ENCODE assay signal across 16 cellular contexts in the genomic region with DNA sequence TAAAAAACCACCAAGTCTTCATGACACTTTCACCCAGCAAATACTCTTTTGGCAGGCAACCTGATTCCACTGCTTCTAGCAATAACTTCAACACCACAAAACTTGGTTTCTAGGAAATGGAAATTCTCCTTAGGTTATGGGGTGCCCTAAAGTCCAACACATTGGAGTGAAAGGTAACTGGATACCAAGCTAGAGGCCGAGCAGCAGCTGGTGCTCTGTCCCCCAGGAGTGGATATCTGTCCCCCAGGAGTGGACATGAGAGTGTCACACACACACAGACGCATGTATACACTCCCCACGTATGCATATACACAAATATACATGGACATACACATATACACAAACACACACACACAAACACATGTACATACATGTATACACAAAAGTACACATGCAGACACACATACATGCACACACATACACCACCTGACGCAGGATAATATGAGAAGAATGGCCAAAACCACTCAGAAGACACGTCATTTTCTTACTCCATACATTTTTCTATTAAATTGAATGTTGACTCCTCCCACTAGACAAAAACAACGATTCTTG. TPM values are rescaled to one million over a fixed set of nuclear protein-coding genes. Genes with fewer than 3 reads are reported as not detected.
DNase-seq lines count a peak whose midpoint lies in the region; ATAC-seq and TF ChIP-seq lines count a peak whose summit lies in the region.
"Had no signal": no experiment of that assay in that cellular context is flagged by ENCODE, and none has a peak within 500 bp of the region (broad histone marks: within the 10 kb centered on the region; RNA-seq: fewer than 3 reads in every experiment).

No MANE protein-coding gene starts in this region.

- no peaks in the 10 kb centered on the region for H3K27me3 Mint-ChIP-seq in osteocyte (ENCODE audit: unreplicated experiment)

- H3K4me1 ChIP-seq in heart right ventricle, result peaks cover 32 to 91% (median 66%) of the 10 kb centered on the region in 9 donors
- peaks cover 41 to 50% of the 10 kb centered on the region in 2 donors for H3K4me1 ChIP-seq in uterus

- no peaks in the 10 kb centered on the region for H3K27me3 ChIP-seq in heart right ventricle
- no peaks in the 10 kb centered on the region for H3K27me3 ChIP-seq in uterus

- TF ChIP-seq POLR2A in uterus (IDR thresholded peaks at IDR 0.05) (no peak), GM18505 (IDR thresholded peaks at IDR 0.05; ENCODE audit: borderline replicate concordance, extremely low read depth, insufficient read depth, insufficient read length) (no peak)

- TF ChIP-seq CTCF in heart right ventricle (IDR thresholded peaks at IDR 0.05) (no peak), osteocyte (IDR thresholded peaks at IDR 0.05) (no peak), uterus (IDR thresholded peaks at IDR 0.05) (no peak)

- 86 to 87% methylated on average over 6 of the region's 6 CpGs for WGBS in heart right ventricle, 2 donors

- no peaks in the 10 kb centered on the region for H3K36me3 Mint-ChIP-seq in osteocyte (ENCODE audit: unreplicated experiment)
- H3K36me3 Mint-ChIP-seq: memory B cell had no signal

- ATAC-seq in heart right ventricle (no peak), Right ventricle myocardium superior (ENCODE audit: poor library complexity) (no peak), GM21825 (IDR thresholded peaks at IDR 0.05; ENCODE audit: unreplicated experiment) (no peak), GM18505 (IDR thresholded peaks at IDR 0.05; ENCODE audit: unreplicated experiment) (no peak)
- ATAC-seq: activated CD4-positive, alpha-beta T cell treated with anti-CD3 and anti-CD28 coated beads for 36 hours had no signal

- H3K27ac ChIP-seq in heart right ventricle (peak overlapping the region in 7 of 10 donors; percentile 87 to 95 (median 91)), uterus (peak overlapping the region; percentile 93 to 95)

- DNase-seq in heart right ventricle, result no peak
- no peak for DNase-seq in Right ventricle myocardium superior
- DNase-seq in dermis blood vessel endothelial cell, result peak; percentile 14
- peak; percentile 13 for DNase-seq in osteocyte (ENCODE audit: extremely low spot score, unreplicated experiment)
- peak in 1 of 2 donors; percentile 10 for DNase-seq in uterus
- no peak for DNase-seq in COR-L47 (lab: John Stamatoyannopoulos, UW)
- DNase-seq: activated CD4-positive, alpha-beta T cell treated with anti-CD3 and anti-CD28 coated beads for 36 hours; amniotic stem cell; EL; NCI-H2029; NCI-H524 treated with DMSO at 0.1 percent for 48 hours; stimulated activated CD4-positive, alpha-beta T cell treated with anti-CD3 and anti-CD28 coated beads, Interleukin-4, amount 100 ng/mL, for 1 hour; stimulated activated CD8-positive, alpha-beta memory T cell treated with anti-CD3 and anti-CD28 coated beads, Interleukin-4, amount 100 ng/mL, for 48 hours had no signal

- H3K9me3 ChIP-seq in heart right ventricle (peaks cover 0 to 4% (median 0%) of the 10 kb centered on the region in 11 donors), uterus (no peaks in the 10 kb centered on the region)

- no peaks in the 10 kb centered on the region for H3K36me3 ChIP-seq in heart right ventricle
- no peaks in the 10 kb centered on the region for H3K36me3 ChIP-seq in uterus

- no peak overlapping the region for H3K27ac Mint-ChIP-seq in osteocyte (ENCODE audit: unreplicated experiment)
- H3K27ac Mint-ChIP-seq: memory B cell had no signal

- intact Hi-C loops in heart right ventricle (cut with DNase I), result loop anchor here in 4 of 10 donors (5.0 kb wide), 4 partner anchors 38 to 53 kb away; a partner anchor contains a TSS
- intact Hi-C loops in Right ventricle myocardium superior (cut with DNase I), result loop anchor here (5.0 kb wide), 1 partner anchor 53 kb away; a partner anchor contains a TSS
- intact Hi-C loops in uterus (cut with DNase I; ENCODE audit: low total_unique reads), result loop anchor here (5.0 kb wide), 1 partner anchor 48 kb away; no protein-coding TSS in a partner anchor

- no peak overlapping the region for H3K4me3 Mint-ChIP-seq in osteocyte (ENCODE audit: unreplicated experiment)
- H3K4me3 Mint-ChIP-seq: activated CD4-positive, alpha-beta T cell treated with anti-CD3 and anti-CD28 coated beads for 36 hours; memory B cell had no signal

- H3K4me1 Mint-ChIP-seq in osteocyte (ENCODE audit: unreplicated experiment), result peaks cover 15% of the 10 kb centered on the region

- no peak overlapping the region for H3K4me3 ChIP-seq in heart right ventricle
- no peak overlapping the region for H3K4me3 ChIP-seq in uterus

- no peaks in the 10 kb centered on the region for H3K9me3 Mint-ChIP-seq in osteocyte (ENCODE audit: unreplicated experiment)

RNA-seq across cellular contexts. Expression of a gene that starts 50.8 kb away (rescaled TPM):
- total RNA-seq in heart right ventricle (10 to 100 TPM in 1 of 10 donors, 1 to 10 TPM in 9; 4.2 to 11.5 (median 5.0) TPM), Right ventricle myocardium superior (8.3 TPM), dermis blood vessel endothelial cell (4.4 and 5.0 TPM in 2 replicates), osteocyte (4.5 and 5.3 TPM in 2 replicates), uterus (10 to 100 TPM; 10.5 to 77.9 (median 22.8) TPM)
- polyA plus RNA-seq in heart right ventricle, result 10 to 100 TPM in 1 of 2 donors, 1 to 10 TPM in 1; 6.6 to 17.4 TPM

Comparison
In these comparisons a context has a peak if more than half of its experiments do, and no peak if none do; other contexts are left out.
1. DNase-seq: peak in dermis blood vessel endothelial cell (single experiment) and osteocyte (single experiment); none in heart right ventricle (0 of 2), Right ventricle myocardium superior (single experiment) and COR-L47 (single experiment).